Comparison of ENCODE assay signal across 1 cellular context in the genomic region with DNA sequence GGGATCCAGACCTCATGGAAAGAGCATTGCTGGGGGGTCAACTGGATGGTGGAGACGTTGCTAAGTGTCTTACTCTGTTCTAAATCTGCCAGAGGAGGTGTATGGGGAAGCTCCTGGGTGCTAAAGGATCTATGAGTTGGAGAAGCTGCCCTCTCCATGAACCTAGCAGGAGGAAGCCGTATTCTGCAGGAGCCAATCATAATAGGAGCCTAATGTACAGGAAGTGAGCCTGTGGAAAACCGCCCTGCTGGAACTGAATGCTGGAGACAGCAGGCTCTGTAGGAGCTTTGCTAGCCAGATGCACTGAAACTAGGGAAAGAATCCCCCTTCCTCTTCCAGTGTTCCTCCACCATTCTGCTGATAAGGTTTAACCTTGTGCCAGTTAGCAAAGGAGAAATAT.
TF ChIP-seq lines count a peak whose summit lies in the region.

No MANE protein-coding gene starts in this region.

TF ChIP-seq in K562, 482 proteins besides CTCF, POLR2A, EP300 and RAD21:
- TF ChIP-seq KHSRP (IDR thresholded peaks at IDR 0.05) (no peak), TAL1 (IDR thresholded peaks at IDR 0.05) (no peak), ZFP1 (CRISPR knock-in tag; IDR thresholded peaks at IDR 0.05) (no peak), ZKSCAN1 (IDR thresholded peaks at IDR 0.05; ENCODE audit: low read depth, low read length) (no peak), MIER1 (IDR thresholded peaks at IDR 0.05; ENCODE audit: low read depth) (no peak), ZNF77 (CRISPR knock-in tag; IDR thresholded peaks at IDR 0.05) (no peak), SREBF2 (CRISPR knock-in tag; IDR thresholded peaks at IDR 0.05) (no peak), PTRF (tag; IDR thresholded peaks at IDR 0.05) (no peak), SLC30A9 (CRISPR knock-in tag; IDR thresholded peaks at IDR 0.05) (no peak), ZNF316 (IDR thresholded peaks at IDR 0.05) (no peak), NEUROD1 (IDR thresholded peaks at IDR 0.05; ENCODE audit: borderline replicate concordance, low read depth, low read length, partially characterized antibody) (no peak), ZNF12 (CRISPR knock-in tag; IDR thresholded peaks at IDR 0.05) (no peak), CC2D1A (IDR thresholded peaks at IDR 0.05) (no peak)
- TF ChIP-seq, protein P1, sequence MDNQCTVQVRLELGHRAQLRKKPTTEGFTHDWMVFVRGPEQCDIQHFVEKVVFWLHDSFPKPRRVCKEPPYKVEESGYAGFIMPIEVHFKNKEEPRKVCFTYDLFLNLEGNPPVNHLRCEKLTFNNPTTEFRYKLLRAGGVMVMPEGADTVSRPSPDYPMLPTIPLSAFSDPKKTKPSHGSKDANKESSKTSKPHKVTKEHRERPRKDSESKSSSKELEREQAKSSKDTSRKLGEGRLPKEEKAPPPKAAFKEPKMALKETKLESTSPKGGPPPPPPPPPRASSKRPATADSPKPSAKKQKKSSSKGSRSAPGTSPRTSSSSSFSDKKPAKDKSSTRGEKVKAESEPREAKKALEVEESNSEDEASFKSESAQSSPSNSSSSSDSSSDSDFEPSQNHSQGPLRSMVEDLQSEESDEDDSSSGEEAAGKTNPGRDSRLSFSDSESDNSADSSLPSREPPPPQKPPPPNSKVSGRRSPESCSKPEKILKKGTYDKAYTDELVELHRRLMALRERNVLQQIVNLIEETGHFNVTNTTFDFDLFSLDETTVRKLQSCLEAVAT (IDR thresholded peaks at IDR 0.05) = no peak
- TF ChIP-seq, protein P2, sequence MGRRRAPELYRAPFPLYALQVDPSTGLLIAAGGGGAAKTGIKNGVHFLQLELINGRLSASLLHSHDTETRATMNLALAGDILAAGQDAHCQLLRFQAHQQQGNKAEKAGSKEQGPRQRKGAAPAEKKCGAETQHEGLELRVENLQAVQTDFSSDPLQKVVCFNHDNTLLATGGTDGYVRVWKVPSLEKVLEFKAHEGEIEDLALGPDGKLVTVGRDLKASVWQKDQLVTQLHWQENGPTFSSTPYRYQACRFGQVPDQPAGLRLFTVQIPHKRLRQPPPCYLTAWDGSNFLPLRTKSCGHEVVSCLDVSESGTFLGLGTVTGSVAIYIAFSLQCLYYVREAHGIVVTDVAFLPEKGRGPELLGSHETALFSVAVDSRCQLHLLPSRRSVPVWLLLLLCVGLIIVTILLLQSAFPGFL (CRISPR knock-in tag; IDR thresholded peaks at IDR 0.05) = no peak
- TF ChIP-seq, protein P3, sequence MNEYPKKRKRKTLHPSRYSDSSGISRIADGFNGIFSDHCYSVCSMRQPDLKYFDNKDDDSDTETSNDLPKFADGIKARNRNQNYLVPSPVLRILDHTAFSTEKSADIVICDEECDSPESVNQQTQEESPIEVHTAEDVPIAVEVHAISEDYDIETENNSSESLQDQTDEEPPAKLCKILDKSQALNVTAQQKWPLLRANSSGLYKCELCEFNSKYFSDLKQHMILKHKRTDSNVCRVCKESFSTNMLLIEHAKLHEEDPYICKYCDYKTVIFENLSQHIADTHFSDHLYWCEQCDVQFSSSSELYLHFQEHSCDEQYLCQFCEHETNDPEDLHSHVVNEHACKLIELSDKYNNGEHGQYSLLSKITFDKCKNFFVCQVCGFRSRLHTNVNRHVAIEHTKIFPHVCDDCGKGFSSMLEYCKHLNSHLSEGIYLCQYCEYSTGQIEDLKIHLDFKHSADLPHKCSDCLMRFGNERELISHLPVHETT (CRISPR knock-in tag; conservative IDR thresholded peaks at IDR 0.05 in 1 of 2, IDR thresholded peaks at IDR 0.05 in 1 of 2) = no peak
TF ChIP-seq in K562: peak in this region for 0.
